13 cellular contexts compared by ENCODE assay signal in genomic region chr15:56765252-56765651, GRCh38. TPM values are rescaled to one million over a fixed set of nuclear protein-coding genes. Genes with fewer than 3 reads are reported as not detected.
A peak's percentile ranks its signal among the peaks of the same experiment; 100 is the strongest.
DNase-seq lines count a peak whose midpoint lies in the region; ATAC-seq and TF ChIP-seq lines count a peak whose summit lies in the region.
"Had no signal": no experiment of that assay in that cellular context is flagged by ENCODE, and none has a peak within 500 bp of the region (broad histone marks: within the 10 kb centered on the region; RNA-seq: fewer than 3 reads in every experiment).

No MANE protein-coding gene starts in this region.

- H3K9me3 Mint-ChIP-seq in activated CD4-positive, alpha-beta memory T cell treated with anti-CD3 and anti-CD28 coated beads, Interleukin-2, amount 10 ng/mL, durations not matched to agents 7 days and 5 days: no peaks in the 10 kb centered on the region
- H3K9me3 Mint-ChIP-seq in activated CD4-positive, alpha-beta memory T cell treated with anti-CD3 and anti-CD28 coated beads for 36 hours: no peaks in the 10 kb centered on the region
- H3K9me3 Mint-ChIP-seq: naive B cell had no signal

- H3K27ac ChIP-seq in PC-3 (ENCODE audit: low read length): no peak overlapping the region
- H3K27ac ChIP-seq: epithelial cell of prostate had no signal

- H3K4me1 ChIP-seq in PC-3 (ENCODE audit: insufficient read depth, low read length): peaks cover 10% of the 10 kb centered on the region

- ATAC-seq in PC-3 (peak; percentile 78), GM19395 (IDR thresholded peaks at IDR 0.05; ENCODE audit: unreplicated experiment) (no peak)

- no peaks in the 10 kb centered on the region for H3K9me2 ChIP-seq in PC-3 (replicated peaks; ENCODE audit: low read length)

- H3K27ac Mint-ChIP-seq in activated CD4-positive, alpha-beta memory T cell treated with anti-CD3 and anti-CD28 coated beads, Interleukin-2, amount 10 ng/mL, durations not matched to agents 7 days and 5 days: peak overlapping the region; percentile 57
- H3K27ac Mint-ChIP-seq in activated CD4-positive, alpha-beta memory T cell treated with anti-CD3 and anti-CD28 coated beads for 36 hours: no peak overlapping the region
- H3K27ac Mint-ChIP-seq: naive B cell had no signal

- intact Hi-C loops in activated CD4-positive, alpha-beta memory T cell treated with anti-CD3 and anti-CD28 coated beads for 36 hours (cut with micrococcal nuclease): loop anchor here (5.0 kb wide), 1 partner anchor 387 kb away; no protein-coding TSS in a partner anchor
- intact Hi-C loops in PC-3 (cut with micrococcal nuclease): no loop called here

- H3K27me3 Mint-ChIP-seq in activated CD4-positive, alpha-beta memory T cell treated with anti-CD3 and anti-CD28 coated beads, Interleukin-2, amount 10 ng/mL, durations not matched to agents 7 days and 5 days: no peaks in the 10 kb centered on the region
- H3K27me3 Mint-ChIP-seq in activated CD4-positive, alpha-beta memory T cell treated with anti-CD3 and anti-CD28 coated beads for 36 hours: no peaks in the 10 kb centered on the region
- H3K27me3 Mint-ChIP-seq: naive B cell had no signal

- no peak for DNase-seq in activated CD4-positive, alpha-beta memory T cell treated with anti-CD3 and anti-CD28 coated beads, Interleukin-2, amount 10 ng/mL, durations not matched to agents 7 days and 5 days
- no peak for DNase-seq in activated CD4-positive, alpha-beta memory T cell treated with anti-CD3 and anti-CD28 coated beads for 36 hours
- DNase-seq in PC-3 (peak; percentile 62), dermis blood vessel endothelial cell (peak; percentile 58), superior temporal gyrus (ENCODE audit: extremely low spot score) (peak; percentile 42), NCI-H2029 treated with DMSO at 0.1 percent for 48 hours (lab: John Stamatoyannopoulos, UW) (no peak), GM19240 (ENCODE audit: insufficient read length, low spot score) (no peak)
- DNase-seq: H7, naive B cell, NCI-H526 treated with DMSO at 0.1 percent for 48 hours, SW 1271 had no signal

- no peak overlapping the region for H3K4me3 Mint-ChIP-seq in activated CD4-positive, alpha-beta memory T cell treated with anti-CD3 and anti-CD28 coated beads, Interleukin-2, amount 10 ng/mL, durations not matched to agents 7 days and 5 days
- no peak overlapping the region for H3K4me3 Mint-ChIP-seq in activated CD4-positive, alpha-beta memory T cell treated with anti-CD3 and anti-CD28 coated beads for 36 hours
- H3K4me3 Mint-ChIP-seq: naive B cell had no signal

- H3K4me2 ChIP-seq in PC-3 (ENCODE audit: low read length): no peak overlapping the region

- CTCF ChIA-PET in activated CD4-positive, alpha-beta memory T cell treated with anti-CD3 and anti-CD28 coated beads, Interleukin-2, amount 10 ng/mL, durations not matched to agents 7 days and 5 days (lab: Charles Lee): interaction anchor here (1.0 to 1.1 kb wide), 2 partner anchors 21 to 104 kb away, joined by 3 read pairs; no protein-coding TSS in a partner anchor
- CTCF ChIA-PET in activated CD4-positive, alpha-beta memory T cell treated with anti-CD3 and anti-CD28 coated beads for 36 hours (lab: Charles Lee): interaction anchor here (0.9 to 1.4 kb wide), 2 partner anchors 21 to 104 kb away, joined by 3 to 4 read pairs; no protein-coding TSS in a partner anchor
- CTCF ChIA-PET in PC-3 (lab: Charles Lee): no interaction called here

- TF ChIP-seq CTCF in PC-3 (conservative IDR thresholded peaks at IDR 0.05; ENCODE audit: low read depth, low read length): no peak

- H3K79me2 ChIP-seq in PC-3 (ENCODE audit: low read length): no peaks in the 10 kb centered on the region

- no peak overlapping the region for H3K4me3 ChIP-seq in PC-3 (ENCODE audit: low read length)

- no peaks in the 10 kb centered on the region for H3K27me3 ChIP-seq in PC-3 (ENCODE audit: low read length)

- no peak overlapping the region for H3K9ac ChIP-seq in PC-3 (ENCODE audit: low read length)

- no peaks in the 10 kb centered on the region for H3K36me3 Mint-ChIP-seq in activated CD4-positive, alpha-beta memory T cell treated with anti-CD3 and anti-CD28 coated beads, Interleukin-2, amount 10 ng/mL, durations not matched to agents 7 days and 5 days (ENCODE audit: low read depth)
- H3K36me3 Mint-ChIP-seq in activated CD4-positive, alpha-beta memory T cell treated with anti-CD3 and anti-CD28 coated beads for 36 hours: no peaks in the 10 kb centered on the region
- H3K36me3 Mint-ChIP-seq: naive B cell had no signal

- POLR2A ChIA-PET in activated CD4-positive, alpha-beta memory T cell treated with anti-CD3 and anti-CD28 coated beads, Interleukin-2, amount 10 ng/mL, durations not matched to agents 7 days and 5 days (lab: Charles Lee): interaction anchor here (0.8 to 1.0 kb wide), 3 partner anchors 9 to 31 kb away, joined by 3 to 4 read pairs (median 3); partner anchors contain the start of gene ZNF280D
- POLR2A ChIA-PET in activated CD4-positive, alpha-beta memory T cell treated with anti-CD3 and anti-CD28 coated beads for 36 hours (lab: Charles Lee): interaction anchor here (0.9 kb wide), 1 partner anchor 29 kb away, joined by 3 read pairs; no protein-coding TSS in a partner anchor
- POLR2A ChIA-PET in PC-3 (lab: Charles Lee; ENCODE audit: unreplicated experiment): no interaction called here

- H4K20me1 ChIP-seq in PC-3 (ENCODE audit: low read length): no peaks in the 10 kb centered on the region

- no peaks in the 10 kb centered on the region for H3F3A ChIP-seq in PC-3 (ENCODE audit: low read length, unreplicated experiment)

- H3K9me3 ChIP-seq in PC-3 (ENCODE audit: low read length): no peaks in the 10 kb centered on the region

- no peak overlapping the region for H2AFZ ChIP-seq in PC-3 (ENCODE audit: low read length)

- H3K4me1 Mint-ChIP-seq in activated CD4-positive, alpha-beta memory T cell treated with anti-CD3 and anti-CD28 coated beads, Interleukin-2, amount 10 ng/mL, durations not matched to agents 7 days and 5 days: peaks cover 23% of the 10 kb centered on the region
- peaks cover 23% of the 10 kb centered on the region for H3K4me1 Mint-ChIP-seq in activated CD4-positive, alpha-beta memory T cell treated with anti-CD3 and anti-CD28 coated beads for 36 hours (ENCODE audit: low read depth)
- H3K4me1 Mint-ChIP-seq: naive B cell had no signal

- BruUV-seq in PC-3 (replicated peaks; lab: Mats Ljungman, UMichigan): no TSS peak

- H3K36me3 ChIP-seq in PC-3 (ENCODE audit: low read depth, low read length): no peaks in the 10 kb centered on the region

RNA-seq across cellular contexts. Expression of gene ZNF280D, which starts 31.9 kb away (rescaled TPM):
- 10 to 100 TPM; 23.4 to 24.4 TPM for total RNA-seq in activated CD4-positive, alpha-beta memory T cell treated with anti-CD3 and anti-CD28 coated beads, Interleukin-2, amount 10 ng/mL, durations not matched to agents 7 days and 5 days
- 10 to 100 TPM; 18.0 to 19.3 TPM for total RNA-seq in activated CD4-positive, alpha-beta memory T cell treated with anti-CD3 and anti-CD28 coated beads for 36 hours
- total RNA-seq in PC-3 (2014; rRNA removed) (7.4 and 8.7 TPM in 2 replicates), dermis blood vessel endothelial cell (25.7 and 37.9 TPM in 2 replicates)

Comparison
In these comparisons a context has a peak if more than half of its experiments do, and no peak if none do; other contexts are left out.
1. DNase-seq: peak in PC-3 (single experiment), dermis blood vessel endothelial cell (single experiment) and superior temporal gyrus (single experiment); none in activated CD4-positive, alpha-beta memory T cell treated with anti-CD3 and anti-CD28 coated beads, Interleukin-2, amount 10 ng/mL, durations not matched to agents 7 days and 5 days (single experiment), activated CD4-positive, alpha-beta memory T cell treated with anti-CD3 and anti-CD28 coated beads for 36 hours (single experiment), NCI-H2029 treated with DMSO at 0.1 percent for 48 hours (single experiment) and GM19240 (single experiment).